8 cellular contexts compared by ENCODE assay signal in the genomic region with DNA sequence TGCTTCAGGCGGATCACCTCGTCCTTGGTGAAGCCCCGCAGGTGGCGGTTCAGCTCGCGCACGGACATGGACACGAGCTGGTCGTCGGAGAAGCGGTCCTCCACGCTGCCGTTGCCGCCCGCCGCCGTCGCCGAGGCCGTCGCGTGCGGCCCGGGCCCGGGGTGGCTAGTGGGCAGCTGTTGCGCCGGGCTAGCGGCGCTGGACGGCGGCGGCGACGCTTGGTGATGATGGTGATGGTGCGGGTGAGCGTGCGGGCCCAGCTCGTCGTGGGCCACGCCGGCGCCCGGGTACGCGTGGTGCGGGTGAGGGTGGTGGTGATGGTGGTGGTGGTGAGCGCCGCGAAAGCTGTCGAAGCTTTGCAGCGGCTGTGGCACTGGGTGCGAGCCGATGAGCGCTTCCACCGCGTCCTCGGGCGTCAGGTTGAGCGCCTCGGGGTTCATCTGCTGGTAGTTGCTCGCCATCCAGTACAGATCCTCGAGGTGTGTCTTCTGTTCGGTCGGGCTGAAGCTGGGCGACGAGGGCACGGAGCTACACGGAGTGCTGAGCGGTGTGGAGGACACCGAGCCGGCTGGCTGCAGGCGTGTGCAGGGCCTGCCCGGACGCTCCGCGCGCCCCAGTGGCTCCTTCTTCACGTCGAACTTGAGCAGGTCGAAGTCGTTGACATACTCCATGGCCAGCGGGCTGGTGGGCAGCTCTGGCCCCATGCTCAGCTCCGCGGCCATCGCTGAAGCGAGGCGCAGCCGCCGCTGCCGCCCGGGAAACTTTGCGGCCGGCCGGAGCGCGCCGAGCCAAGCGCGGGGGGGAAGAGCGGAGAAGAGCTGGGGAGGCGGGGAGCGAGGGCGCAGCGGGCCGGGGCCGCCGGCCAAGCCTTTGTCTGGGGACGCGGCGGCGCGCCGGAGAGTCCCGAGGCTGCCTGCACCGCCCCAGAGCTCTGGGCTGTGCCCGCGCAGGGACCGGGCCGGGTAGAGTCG. TPM values are rescaled to one million over a fixed set of nuclear protein-coding genes. Genes with fewer than 3 reads are reported as not detected.
DNase-seq lines count a peak whose midpoint lies in the region; ATAC-seq and TF ChIP-seq lines count a peak whose summit lies in the region.

No MANE protein-coding gene starts in this region.

- no peak overlapping the region for H3K27ac ChIP-seq in neuronal stem cell (replicated peaks; ENCODE audit: low read length)

- H3K4me3 Mint-ChIP-seq in T-cell = peak overlapping the region; percentile 17 to 70 (median 41)

- peak overlapping the region; percentile 85 for H3K14ac ChIP-seq in neuronal stem cell (ENCODE audit: low read length)

- peaks cover 10 to 19% (median 15%) of the 10 kb centered on the region in 3 donors for H3K4me1 Mint-ChIP-seq in T-cell

- H3K9me3 ChIP-seq in neuronal stem cell (replicated peaks in 1 of 2; ENCODE audit: control insufficient read depth in 2 of 2, insufficient read depth in 1 of 2, low read depth in 1 of 2, low read length in 2 of 2) = peaks cover 0 to 2% of the 10 kb centered on the region in 2 donors

- no peak overlapping the region for H3K4ac ChIP-seq in neuronal stem cell (ENCODE audit: low read length)

- peaks cover 52 to 91% of the 10 kb centered on the region in 2 donors for H3K27me3 Mint-ChIP-seq in T-cell

- H3K9me3 Mint-ChIP-seq in T-cell = no peaks in the 10 kb centered on the region

- H3K23ac ChIP-seq in neuronal stem cell (ENCODE audit: low read depth, low read length, poor library complexity) = peak overlapping the region; percentile 26

- H3K4me2 ChIP-seq in neuronal stem cell (ENCODE audit: insufficient read depth, low read length, poor library complexity, severe bottlenecking) = peak overlapping the region; percentile 97

- peaks cover 6 to 24% of the 10 kb centered on the region in 2 donors for H3K4me1 ChIP-seq in neuronal stem cell (ENCODE audit: control insufficient read depth in 2 of 2, insufficient read depth in 1 of 2, low read depth in 1 of 2, low read length in 2 of 2)

- H3K79me1 ChIP-seq in neuronal stem cell (ENCODE audit: low read depth, low read length) = no peaks in the 10 kb centered on the region

- no peak overlapping the region for H4K91ac ChIP-seq in neuronal stem cell (ENCODE audit: low read depth, low read length, poor library complexity)

- H2AFZ ChIP-seq in neuronal stem cell (ENCODE audit: low read length) = peak overlapping the region; percentile 99

- no CpG with 5 or more reads among the region's 120 CpGs for WGBS in neuronal stem cell (ENCODE audit: extremely low coverage in 2 of 2, insufficient read length in 2 of 2, insufficient replicate concordance in 1 of 2), 2 donors

- no peak for DNase-seq in T-cell
- peak; percentile 20 for DNase-seq in fibroblast of mammary gland (ENCODE audit: low read depth)
- no peak for DNase-seq in neuronal stem cell (ENCODE audit: low spot score)
- no peak for DNase-seq in NCI-H1436 (lab: John Stamatoyannopoulos, UW)
- DNase-seq in SKM-1 (lab: John Stamatoyannopoulos, UW; ENCODE audit: unreplicated experiment) = no peak
- no peak for DNase-seq in putamen (ENCODE audit: low spot score)

- H4K8ac ChIP-seq in neuronal stem cell (ENCODE audit: low read depth, low read length) = no peak overlapping the region

- peak overlapping the region; percentile 43 for H2BK5ac ChIP-seq in neuronal stem cell (ENCODE audit: low read length)

- H3K36me3 Mint-ChIP-seq in T-cell = no peaks in the 10 kb centered on the region

- peak overlapping the region; percentile 83 for H3K9ac ChIP-seq in neuronal stem cell (ENCODE audit: low read depth, low read length, poor library complexity)

- H3K18ac ChIP-seq in neuronal stem cell (ENCODE audit: low read length) = peak overlapping the region; percentile 94

- H3K27ac Mint-ChIP-seq in T-cell = no peak overlapping the region

- peak; percentile 1 for ATAC-seq in GM19372 (IDR thresholded peaks at IDR 0.05; ENCODE audit: low read depth, unreplicated experiment)
- peak in 1 of 4 experiments; percentile 17 for ATAC-seq in T-cell (replicated peaks in 1 of 4)
- no peak for ATAC-seq in GM18511 (IDR thresholded peaks at IDR 0.05; ENCODE audit: unreplicated experiment)

- H3K4me3 ChIP-seq in fibroblast of mammary gland (ENCODE audit: control insufficient read depth, low read depth, low read length) (peak overlapping the region; percentile 50), neuronal stem cell (ENCODE audit: low read length in 2 of 2) (peak overlapping the region; percentile 38 to 81)

- H3K27me3 ChIP-seq in neuronal stem cell (ENCODE audit: control insufficient read depth in 3 of 3, insufficient read depth in 3 of 3, low read depth in 1 of 3, low read length in 3 of 3) = peaks cover 58 to 100% (median 86%) of the 10 kb centered on the region in 3 experiments

- CTCF ChIA-PET in T-cell (lab: Charles Lee) = no interaction called here

- no peak overlapping the region for H2BK15ac ChIP-seq in neuronal stem cell (ENCODE audit: low read length)

- peak overlapping the region; percentile 86 for H2AK5ac ChIP-seq in neuronal stem cell (ENCODE audit: low read depth, low read length)

- TF ChIP-seq CTCF in fibroblast of mammary gland (conservative IDR thresholded peaks at IDR 0.05; ENCODE audit: control insufficient read depth, insufficient read depth, low read depth, low read length) = no peak

- no peaks in the 10 kb centered on the region for H3K36me3 ChIP-seq in neuronal stem cell (replicated peaks in 1 of 2; ENCODE audit: control insufficient read depth in 2 of 2, insufficient read depth in 2 of 2, low read length in 2 of 2)

- POLR2A ChIA-PET in T-cell (lab: Charles Lee) = no interaction called here

- H2BK120ac ChIP-seq in neuronal stem cell (ENCODE audit: low read depth, low read length) = no peak overlapping the region

- H2BK12ac ChIP-seq in neuronal stem cell (ENCODE audit: low read length) = peak overlapping the region; percentile 73

RNA-seq across cellular contexts. Expression of gene MAFB, which starts 0.6 kb away (rescaled TPM):
- under 1 TPM; 0.23 to 0.56 (median 0.32) TPM for total RNA-seq in T-cell
- 1.4 TPM for polyA plus RNA-seq in neuronal stem cell (2013, experiment 1 of 2)
- polyA plus RNA-seq in neuronal stem cell (2013, experiment 2 of 2) = 1.6 TPM
